In genomic region chr17:68511671-68512246, GRCh38 we compare ENCODE assay signal across 1 cellular context.
TF ChIP-seq lines count a peak whose summit lies in the region.

No MANE protein-coding gene starts in this region.

TF ChIP-seq in GM12878, 131 proteins besides CTCF, POLR2A, EP300 and RAD21 (continued from another document and continues in another):
- TF ChIP-seq, protein P1, sequence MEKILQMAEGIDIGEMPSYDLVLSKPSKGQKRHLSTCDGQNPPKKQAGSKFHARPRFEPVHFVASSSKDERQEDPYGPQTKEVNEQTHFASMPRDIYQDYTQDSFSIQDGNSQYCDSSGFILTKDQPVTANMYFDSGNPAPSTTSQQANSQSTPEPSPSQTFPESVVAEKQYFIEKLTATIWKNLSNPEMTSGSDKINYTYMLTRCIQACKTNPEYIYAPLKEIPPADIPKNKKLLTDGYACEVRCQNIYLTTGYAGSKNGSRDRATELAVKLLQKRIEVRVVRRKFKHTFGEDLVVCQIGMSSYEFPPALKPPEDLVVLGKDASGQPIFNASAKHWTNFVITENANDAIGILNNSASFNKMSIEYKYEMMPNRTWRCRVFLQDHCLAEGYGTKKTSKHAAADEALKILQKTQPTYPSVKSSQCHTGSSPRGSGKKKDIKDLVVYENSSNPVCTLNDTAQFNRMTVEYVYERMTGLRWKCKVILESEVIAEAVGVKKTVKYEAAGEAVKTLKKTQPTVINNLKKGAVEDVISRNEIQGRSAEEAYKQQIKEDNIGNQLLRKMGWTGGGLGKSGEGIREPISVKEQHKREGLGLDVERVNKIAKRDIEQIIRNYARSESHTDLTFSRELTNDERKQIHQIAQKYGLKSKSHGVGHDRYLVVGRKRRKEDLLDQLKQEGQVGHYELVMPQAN (conservative IDR thresholded peaks at IDR 0.05) = peak; percentile 87
- no peak for TF ChIP-seq FOS (IDR thresholded peaks at IDR 0.05; ENCODE audit: borderline replicate concordance, extremely low read depth, insufficient read length)
- no peak for TF ChIP-seq KLF5 (IDR thresholded peaks at IDR 0.05; ENCODE audit: partially characterized antibody)
- no peak for TF ChIP-seq RFX5 (IDR thresholded peaks at IDR 0.05; ENCODE audit: low read depth, low read length)
- TF ChIP-seq ESRRA (IDR thresholded peaks at IDR 0.05; ENCODE audit: low read length) = no peak
- no peak for TF ChIP-seq E2F4 (IDR thresholded peaks at IDR 0.05; ENCODE audit: low read depth, low read length)
- no peak for TF ChIP-seq BCL3 (IDR thresholded peaks at IDR 0.05; ENCODE audit: borderline replicate concordance, insufficient read depth, low read depth, low read length, poor library complexity, severe bottlenecking)
- TF ChIP-seq JUNB (IDR thresholded peaks at IDR 0.05) = no peak
- TF ChIP-seq ZNF384 (IDR thresholded peaks at IDR 0.05; ENCODE audit: borderline replicate concordance, low read depth, low read length) = no peak
- TF ChIP-seq CEBPB (IDR thresholded peaks at IDR 0.05; ENCODE audit: borderline replicate concordance in 1 of 2, low read depth in 2 of 2, low read length in 2 of 2) = no peak
- peak; percentile 40; the same call in 1 of the 2 replicates for TF ChIP-seq RB1 (IDR thresholded peaks at IDR 0.05; ENCODE audit: borderline replicate concordance)
- no peak for TF ChIP-seq MAX (IDR thresholded peaks at IDR 0.05; ENCODE audit: low read depth, low read length)
- TF ChIP-seq NRF1 (conservative IDR thresholded peaks at IDR 0.05; ENCODE audit: low read depth, low read length) = no peak
- no peak for TF ChIP-seq GABPA (IDR thresholded peaks at IDR 0.05; ENCODE audit: low read depth)
- no peak; the same call in 1 of the 2 replicates for TF ChIP-seq EED (IDR thresholded peaks at IDR 0.05; ENCODE audit: low read depth)
- TF ChIP-seq BACH1 (IDR thresholded peaks at IDR 0.05; ENCODE audit: borderline replicate concordance) = peak; percentile 78; the same call in 1 of the 2 replicates
- 0 out of 2 replicates have a peak, but pooled peaks have one; percentile 1 for TF ChIP-seq HCFC1 (IDR thresholded peaks at IDR 0.05; ENCODE audit: low read length)
- TF ChIP-seq BCL11A (IDR thresholded peaks at IDR 0.05; ENCODE audit: low read depth, low read length) = no peak
- no peak for TF ChIP-seq TBL1XR1 (IDR thresholded peaks at IDR 0.05; ENCODE audit: low read depth, low read length)
- TF ChIP-seq SUZ12 (IDR thresholded peaks at IDR 0.05; ENCODE audit: unreplicated experiment) = no peak
- TF ChIP-seq FOXK2 (IDR thresholded peaks at IDR 0.05) = no peak
- no peak for TF ChIP-seq SMC3 (IDR thresholded peaks at IDR 0.05; ENCODE audit: borderline replicate concordance, low read length)
- TF ChIP-seq, protein P2, sequence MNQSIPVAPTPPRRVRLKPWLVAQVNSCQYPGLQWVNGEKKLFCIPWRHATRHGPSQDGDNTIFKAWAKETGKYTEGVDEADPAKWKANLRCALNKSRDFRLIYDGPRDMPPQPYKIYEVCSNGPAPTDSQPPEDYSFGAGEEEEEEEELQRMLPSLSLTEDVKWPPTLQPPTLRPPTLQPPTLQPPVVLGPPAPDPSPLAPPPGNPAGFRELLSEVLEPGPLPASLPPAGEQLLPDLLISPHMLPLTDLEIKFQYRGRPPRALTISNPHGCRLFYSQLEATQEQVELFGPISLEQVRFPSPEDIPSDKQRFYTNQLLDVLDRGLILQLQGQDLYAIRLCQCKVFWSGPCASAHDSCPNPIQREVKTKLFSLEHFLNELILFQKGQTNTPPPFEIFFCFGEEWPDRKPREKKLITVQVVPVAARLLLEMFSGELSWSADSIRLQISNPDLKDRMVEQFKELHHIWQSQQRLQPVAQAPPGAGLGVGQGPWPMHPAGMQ (IDR thresholded peaks at IDR 0.05; ENCODE audit: borderline replicate concordance) = no peak; the same call in 1 of the 2 replicates
- TF ChIP-seq, protein P3, sequence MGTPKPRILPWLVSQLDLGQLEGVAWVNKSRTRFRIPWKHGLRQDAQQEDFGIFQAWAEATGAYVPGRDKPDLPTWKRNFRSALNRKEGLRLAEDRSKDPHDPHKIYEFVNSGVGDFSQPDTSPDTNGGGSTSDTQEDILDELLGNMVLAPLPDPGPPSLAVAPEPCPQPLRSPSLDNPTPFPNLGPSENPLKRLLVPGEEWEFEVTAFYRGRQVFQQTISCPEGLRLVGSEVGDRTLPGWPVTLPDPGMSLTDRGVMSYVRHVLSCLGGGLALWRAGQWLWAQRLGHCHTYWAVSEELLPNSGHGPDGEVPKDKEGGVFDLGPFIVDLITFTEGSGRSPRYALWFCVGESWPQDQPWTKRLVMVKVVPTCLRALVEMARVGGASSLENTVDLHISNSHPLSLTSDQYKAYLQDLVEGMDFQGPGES (IDR thresholded peaks at IDR 0.05) = no peak
- no peak for TF ChIP-seq ZBTB4 (CRISPR knock-in tag; IDR thresholded peaks at IDR 0.05)
- TF ChIP-seq ASH2L (IDR thresholded peaks at IDR 0.05; ENCODE audit: borderline replicate concordance, low read depth) = no peak
- no peak for TF ChIP-seq ZZZ3 (IDR thresholded peaks at IDR 0.05; ENCODE audit: control insufficient read depth, insufficient read length, low read depth)
- no peak for TF ChIP-seq KAT2A (conservative IDR thresholded peaks at IDR 0.05; ENCODE audit: control insufficient read depth, low read depth, low read length)
- TF ChIP-seq NR2F1 (conservative IDR thresholded peaks at IDR 0.05) = peak; percentile 52; the same call in 1 of the 2 replicates
- 0 out of 2 replicates have a peak, but pooled peaks have one; percentile 37 for TF ChIP-seq ZNF24 (IDR thresholded peaks at IDR 0.05)
- TF ChIP-seq NFIC (IDR thresholded peaks at IDR 0.05; ENCODE audit: low read depth, low read length) = no peak
- 0 out of 2 replicates have a peak, but pooled peaks have one; percentile 53 for TF ChIP-seq NFXL1 (IDR thresholded peaks at IDR 0.05; ENCODE audit: borderline replicate concordance)
- peak; percentile 57; the same call in 1 of the 2 replicates for TF ChIP-seq ZNF687 (IDR thresholded peaks at IDR 0.05)
- TF ChIP-seq RBBP5 (conservative IDR thresholded peaks at IDR 0.05) = no peak
- TF ChIP-seq NBN (IDR thresholded peaks at IDR 0.05) = peak; percentile 99
- TF ChIP-seq RELA (IDR thresholded peaks at IDR 0.05; ENCODE audit: borderline replicate concordance, partially characterized antibody) = no peak
- no peak for TF ChIP-seq HDAC6 (IDR thresholded peaks at IDR 0.05; ENCODE audit: unreplicated experiment)
- 0 out of 2 replicates have a peak, but pooled peaks have one; percentile 70 for TF ChIP-seq TCF12 (IDR thresholded peaks at IDR 0.05; ENCODE audit: low read depth, low read length)
- no peak; the same call in 1 of the 2 replicates for TF ChIP-seq POLR2AphosphoS2 (IDR thresholded peaks at IDR 0.05; ENCODE audit: low read depth, low read length)
- TF ChIP-seq SMAD5 (IDR thresholded peaks at IDR 0.05; ENCODE audit: low read depth) = no peak
- TF ChIP-seq, protein P4, sequence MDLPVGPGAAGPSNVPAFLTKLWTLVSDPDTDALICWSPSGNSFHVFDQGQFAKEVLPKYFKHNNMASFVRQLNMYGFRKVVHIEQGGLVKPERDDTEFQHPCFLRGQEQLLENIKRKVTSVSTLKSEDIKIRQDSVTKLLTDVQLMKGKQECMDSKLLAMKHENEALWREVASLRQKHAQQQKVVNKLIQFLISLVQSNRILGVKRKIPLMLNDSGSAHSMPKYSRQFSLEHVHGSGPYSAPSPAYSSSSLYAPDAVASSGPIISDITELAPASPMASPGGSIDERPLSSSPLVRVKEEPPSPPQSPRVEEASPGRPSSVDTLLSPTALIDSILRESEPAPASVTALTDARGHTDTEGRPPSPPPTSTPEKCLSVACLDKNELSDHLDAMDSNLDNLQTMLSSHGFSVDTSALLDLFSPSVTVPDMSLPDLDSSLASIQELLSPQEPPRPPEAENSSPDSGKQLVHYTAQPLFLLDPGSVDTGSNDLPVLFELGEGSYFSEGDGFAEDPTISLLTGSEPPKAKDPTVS (IDR thresholded peaks at IDR 0.05; ENCODE audit: low read depth, low read length) = no peak
- no peak for TF ChIP-seq CBX5 (IDR thresholded peaks at IDR 0.05; ENCODE audit: low read depth)
- no peak; the same call in 1 of the 2 replicates for TF ChIP-seq HDAC2 (IDR thresholded peaks at IDR 0.05)
- TF ChIP-seq IKZF2 (IDR thresholded peaks at IDR 0.05) = peak; percentile 42 to 48; a peak in 2 of 4 replicates
- no peak for TF ChIP-seq ETV6 (conservative IDR thresholded peaks at IDR 0.05 in 1 of 2, IDR thresholded peaks at IDR 0.05 in 1 of 2; ENCODE audit: borderline replicate concordance in 1 of 2, low read depth in 1 of 2)
- TF ChIP-seq, protein P5, sequence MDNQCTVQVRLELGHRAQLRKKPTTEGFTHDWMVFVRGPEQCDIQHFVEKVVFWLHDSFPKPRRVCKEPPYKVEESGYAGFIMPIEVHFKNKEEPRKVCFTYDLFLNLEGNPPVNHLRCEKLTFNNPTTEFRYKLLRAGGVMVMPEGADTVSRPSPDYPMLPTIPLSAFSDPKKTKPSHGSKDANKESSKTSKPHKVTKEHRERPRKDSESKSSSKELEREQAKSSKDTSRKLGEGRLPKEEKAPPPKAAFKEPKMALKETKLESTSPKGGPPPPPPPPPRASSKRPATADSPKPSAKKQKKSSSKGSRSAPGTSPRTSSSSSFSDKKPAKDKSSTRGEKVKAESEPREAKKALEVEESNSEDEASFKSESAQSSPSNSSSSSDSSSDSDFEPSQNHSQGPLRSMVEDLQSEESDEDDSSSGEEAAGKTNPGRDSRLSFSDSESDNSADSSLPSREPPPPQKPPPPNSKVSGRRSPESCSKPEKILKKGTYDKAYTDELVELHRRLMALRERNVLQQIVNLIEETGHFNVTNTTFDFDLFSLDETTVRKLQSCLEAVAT (IDR thresholded peaks at IDR 0.05) = peak; percentile 96
- TF ChIP-seq TCF3 (IDR thresholded peaks at IDR 0.05; ENCODE audit: borderline replicate concordance, insufficient read depth, low read depth, low read length) = peak; percentile 80
- no peak for TF ChIP-seq CHD1 (IDR thresholded peaks at IDR 0.05; ENCODE audit: low read depth, low read length)
